ENCODE assay signal across 26 cellular contexts in the genomic region with DNA sequence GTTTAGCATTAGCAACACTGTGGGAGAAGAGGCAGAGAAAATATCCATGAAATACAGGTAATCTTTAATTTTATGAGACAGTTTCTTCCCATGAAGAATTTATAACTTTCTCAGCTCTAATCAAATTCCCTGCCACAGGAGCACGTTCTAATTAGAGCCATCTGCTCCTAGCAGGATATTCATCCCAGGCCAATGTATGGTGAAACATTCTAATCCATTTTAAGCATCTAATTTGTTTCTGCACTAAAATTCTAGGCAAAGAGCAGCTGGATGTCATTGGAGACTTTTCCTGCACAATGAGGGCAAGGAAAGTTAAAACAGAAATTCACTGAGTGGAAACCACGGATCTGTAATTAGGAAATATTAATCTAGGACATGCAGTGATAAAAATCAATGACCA.
"Had no signal": no experiment of that assay in that cellular context is flagged by ENCODE, and none has a peak within 500 bp of the region (broad histone marks: within the 10 kb centered on the region; RNA-seq: fewer than 3 reads in every experiment).

No MANE protein-coding gene starts in this region.

- H3K27me3 ChIP-seq: breast epithelium, Peyer's patch, SJCRH30 had no signal

- ATAC-seq: activated CD8-positive, alpha-beta T cell treated with anti-CD3 and anti-CD28 coated beads, Interleukin-2, amount 10 ng/mL, durations not matched to agents 7 days and 5 days; T-helper 17 cell; WTC11 had no signal

- H3K27ac Mint-ChIP-seq: activated CD8-positive, alpha-beta T cell treated with anti-CD3 and anti-CD28 coated beads, Interleukin-2, amount 10 ng/mL, durations not matched to agents 7 days and 5 days; activated naive CD8-positive, alpha-beta T cell treated with anti-CD3 and anti-CD28 coated beads, Interleukin-2, amount 10 ng/mL, durations not matched to agents 7 days and 5 days; T-helper 17 cell; WTC11 had no signal

- H3K4me3 Mint-ChIP-seq: activated CD8-positive, alpha-beta T cell treated with anti-CD3 and anti-CD28 coated beads, Interleukin-2, amount 10 ng/mL, durations not matched to agents 7 days and 5 days; activated naive CD8-positive, alpha-beta T cell treated with anti-CD3 and anti-CD28 coated beads, Interleukin-2, amount 10 ng/mL, durations not matched to agents 7 days and 5 days; T-helper 17 cell; WTC11 had no signal

- H3K4me1 Mint-ChIP-seq: activated naive CD8-positive, alpha-beta T cell treated with anti-CD3 and anti-CD28 coated beads, Interleukin-2, amount 10 ng/mL, durations not matched to agents 7 days and 5 days; T-helper 17 cell had no signal

- H3K4me3 ChIP-seq: breast epithelium, Peyer's patch, SJCRH30 had no signal

- H3K4me1 ChIP-seq: breast epithelium, Peyer's patch, SJCRH30 had no signal

- H3K36me3 Mint-ChIP-seq: activated naive CD8-positive, alpha-beta T cell treated with anti-CD3 and anti-CD28 coated beads, Interleukin-2, amount 10 ng/mL, durations not matched to agents 7 days and 5 days; WTC11 had no signal

- H3K27me3 Mint-ChIP-seq: activated naive CD8-positive, alpha-beta T cell treated with anti-CD3 and anti-CD28 coated beads, Interleukin-2, amount 10 ng/mL, durations not matched to agents 7 days and 5 days; T-helper 17 cell had no signal

- H3K36me3 ChIP-seq: breast epithelium, Peyer's patch, SJCRH30 had no signal

- H3K9me3 ChIP-seq: breast epithelium, Peyer's patch, SJCRH30 had no signal

- H3K27ac ChIP-seq: breast epithelium, Peyer's patch, RWPE1, SJCRH30 had no signal

- DNase-seq: activated CD4-positive, alpha-beta T cell treated with anti-CD3 and anti-CD28 coated beads for 48 hours; activated CD4-positive, alpha-beta T cell treated with anti-CD3 and anti-CD28 coated beads, Interleukin-2, amount 50 U/mL, for 4 hours; activated CD4-positive, CD25-positive, alpha-beta regulatory T cell treated with anti-CD3 and anti-CD28 coated beads, Interleukin-2, amount 50 U/mL, for 72 hours; activated CD8-positive, alpha-beta memory T cell treated with anti-CD3 and anti-CD28 coated beads, Interleukin-2, amount 50 U/mL, for 48 hours; activated CD8-positive, alpha-beta T cell treated with anti-CD3 and anti-CD28 coated beads, Interleukin-2, amount 10 ng/mL, durations not matched to agents 7 days and 5 days; activated naive CD4-positive, alpha-beta T cell treated with anti-CD3 and anti-CD28 coated beads, Interleukin-2, amount 50 U/mL, for 16 hours; activated naive CD8-positive, alpha-beta T cell treated with anti-CD3 and anti-CD28 coated beads, Interleukin-2, amount 10 ng/mL, durations not matched to agents 7 days and 5 days; activated T-cell treated with anti-CD3 and anti-CD28 coated beads, Interleukin-2, amount 50 U/mL, for 1 hour; aorta; caudate nucleus; Karpas-422; MM.1S; NCI-H1105; NCI-H1436 treated with DMSO at 0.1 percent for 48 hours; NCI-H187; NCI-H2081; NCI-H510A treated with DMSO at 0.1 percent for 48 hours; NCI-H774; Peyer's patch; Right ventricle myocardium superior; SJCRH30; T-helper 17 cell; T-helper 9 cell had no signal
